Comparison of ENCODE assay signal across 8 cellular contexts in the genomic region with DNA sequence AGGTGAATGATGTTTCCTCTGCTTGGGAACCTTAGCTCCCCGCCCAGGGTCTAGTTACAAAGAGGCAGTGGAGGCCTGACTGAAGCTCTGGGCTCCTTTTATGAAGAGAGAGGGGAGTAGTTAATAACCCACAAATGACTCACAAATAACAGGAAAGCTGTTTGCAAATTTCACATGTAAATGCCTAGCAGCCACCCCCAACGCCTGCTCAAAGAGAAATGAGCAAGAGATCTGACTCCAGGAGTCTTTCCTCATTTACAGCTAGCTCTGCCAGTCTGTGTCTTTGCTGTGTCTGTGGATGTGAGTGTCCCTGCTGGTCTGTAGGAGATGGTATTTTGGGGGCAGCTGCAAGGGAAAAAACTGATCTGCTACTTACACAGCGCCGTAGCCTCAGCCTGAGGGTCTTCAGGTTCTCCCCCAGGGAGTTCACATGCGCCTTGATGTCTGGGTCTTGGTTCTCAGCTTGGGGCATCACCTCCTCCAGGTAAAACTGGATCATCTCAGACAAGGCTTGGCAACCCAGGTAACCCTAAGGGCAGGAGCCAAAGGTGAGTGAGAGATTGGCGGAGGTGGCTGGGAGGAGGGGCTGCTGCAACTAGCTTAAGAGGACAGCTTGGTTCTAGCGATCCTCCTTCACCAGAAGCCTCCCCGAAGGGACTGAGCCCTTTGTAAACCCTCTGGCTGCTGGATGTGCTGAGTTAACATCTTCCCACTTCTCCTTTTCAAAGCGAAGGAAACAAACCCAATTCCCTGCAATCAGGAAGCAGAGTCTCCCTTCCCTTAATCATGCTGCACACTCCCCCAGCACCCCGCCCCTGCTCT. TPM values are rescaled to one million over a fixed set of nuclear protein-coding genes. Genes with fewer than 3 reads are reported as not detected.
A peak's percentile ranks its signal among the peaks of the same experiment; 100 is the strongest.
DNase-seq lines count a peak whose midpoint lies in the region; ATAC-seq and TF ChIP-seq lines count a peak whose summit lies in the region.

Gene IL19 (plus strand): TSS at position 243 of the 822 bp plus-strand sequence. CDS start 65,890 bp downstream, outside the sequence.

- H3K4me3 ChIP-seq in Peyer's patch = peak within 1 kb of the TSS in 1 of 4 donors; percentile 1
- no peak within 1 kb of the TSS for H3K4me3 ChIP-seq in fibroblast of the aortic adventitia (ENCODE audit: low read depth, low read length)
- peak within 1 kb of the TSS; percentile 12 for H3K4me3 ChIP-seq in suprapubic skin

- H3K36me3 ChIP-seq in Peyer's patch = no peaks in the 10 kb centered on the region
- H3K36me3 ChIP-seq in suprapubic skin = no peaks in the 10 kb centered on the region

- no peak for TF ChIP-seq EP300 in suprapubic skin (IDR thresholded peaks at IDR 0.05)

- peaks cover 0 to 30% (median 20%) of the 10 kb centered on the region in 4 donors for H3K4me1 ChIP-seq in Peyer's patch
- H3K4me1 ChIP-seq in suprapubic skin = peaks cover 4% of the 10 kb centered on the region

- DNase-seq in Right ventricle myocardium superior (no peak), cardiac septum (ENCODE audit: low spot score) (no peak), Peyer's patch (no peak), fibroblast of the aortic adventitia (ENCODE audit: low read depth) (peak; percentile 40), suprapubic skin (ENCODE audit: low spot score in 2 of 2) (no peak)
- no peak for DNase-seq in activated naive CD4-positive, alpha-beta T cell treated with anti-CD3 and anti-CD28 coated beads, Interleukin-2, amount 50 U/mL, for 16 hours

- intact Hi-C loops in Right ventricle myocardium superior (cut with DNase I) = no loop called here
- intact Hi-C loops in cardiac septum (cut with DNase I) = no loop called here

- peak in 1 of 2 donors; percentile 12 for TF ChIP-seq POLR2A in Peyer's patch (IDR thresholded peaks at IDR 0.05)
- TF ChIP-seq POLR2A in suprapubic skin (IDR thresholded peaks at IDR 0.05) = peak in 1 of 2 donors; percentile 19

- H3K9me3 ChIP-seq in Peyer's patch = no peaks in the 10 kb centered on the region
- no peaks in the 10 kb centered on the region for H3K9me3 ChIP-seq in suprapubic skin

- H3K27ac ChIP-seq in Peyer's patch = peak within 1 kb of the TSS in 3 of 4 donors; percentile 11 to 57 (median 49)
- no peak within 1 kb of the TSS for H3K27ac ChIP-seq in suprapubic skin

- TF ChIP-seq CTCF in Peyer's patch (IDR thresholded peaks at IDR 0.05) (no peak), fibroblast of the aortic adventitia (IDR thresholded peaks at IDR 0.05; ENCODE audit: insufficient read depth, low read length) (no peak), suprapubic skin (IDR thresholded peaks at IDR 0.05) (no peak)

- peak; percentile 63 for ATAC-seq in Right ventricle myocardium superior (ENCODE audit: poor library complexity)
- ATAC-seq in HG03457 (IDR thresholded peaks at IDR 0.05; ENCODE audit: unreplicated experiment) = no peak
- ATAC-seq in GM18907 (IDR thresholded peaks at IDR 0.05; ENCODE audit: unreplicated experiment) = no peak

- WGBS in suprapubic skin = 57% methylated on average over 10 of the region's 10 CpGs

- H3K27me3 ChIP-seq in Peyer's patch (no peaks in the 10 kb centered on the region), suprapubic skin (peaks cover 25% of the 10 kb centered on the region)

RNA-seq across cellular contexts. Expression of gene IL19, which starts in this region (rescaled TPM):
- total RNA-seq in Right ventricle myocardium superior (not detected), cardiac septum (not detected), Peyer's patch (not detected), fibroblast of the aortic adventitia (ENCODE audit: low replicate concordance) (0.41 TPM in 1 of 2 replicates, not detected in the other), suprapubic skin (not detected)

Comparison
In these comparisons a context has a peak if more than half of its experiments do, and no peak if none do; other contexts are left out.
1. Peak in ATAC-seq in Right ventricle myocardium superior; RNA of the gene not detected or under 1 TPM.
2. Peak in DNase-seq in fibroblast of the aortic adventitia; RNA of the gene not detected or under 1 TPM.